1 cellular context compared by ENCODE assay signal in genomic region chr2:127701651-127702394, GRCh38.
TF ChIP-seq lines count a peak whose summit lies in the region.

No MANE protein-coding gene starts in this region.

TF ChIP-seq in GM23338, 12 proteins besides CTCF, POLR2A, EP300 and RAD21 (continued from another document):
- no peak for TF ChIP-seq ZNF462 (CRISPR knock-in tag; IDR thresholded peaks at IDR 0.05)
- no peak for TF ChIP-seq ZNF331 (CRISPR knock-in tag; IDR thresholded peaks at IDR 0.05; ENCODE audit: low read depth)
TF ChIP-seq in GM23338: peak in this region for 1.
